Comparison of ENCODE assay signal across 21 cellular contexts in the genomic region with DNA sequence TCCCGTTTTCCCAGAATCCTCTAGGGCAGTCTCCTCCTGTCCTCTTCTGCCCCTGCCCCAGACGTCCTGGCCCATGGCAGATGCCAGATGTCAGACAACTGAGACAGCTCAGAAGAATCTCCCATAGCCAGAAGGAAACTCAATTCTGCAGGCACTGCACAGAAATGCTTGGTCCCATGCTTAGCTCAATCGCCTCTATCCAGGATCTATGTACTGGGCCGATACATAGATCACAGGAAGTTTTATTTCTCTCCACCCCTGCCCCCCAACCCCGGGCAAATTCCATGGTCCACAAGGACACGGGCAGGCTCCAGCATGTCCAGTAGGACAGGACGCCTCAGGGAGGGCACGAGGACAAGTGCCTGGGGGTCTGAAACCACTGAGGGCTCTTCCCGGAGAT. TPM values are rescaled to one million over a fixed set of nuclear protein-coding genes. Genes with fewer than 3 reads are reported as not detected.
A peak's percentile ranks its signal among the peaks of the same experiment; 100 is the strongest.
DNase-seq lines count a peak whose midpoint lies in the region; ATAC-seq and TF ChIP-seq lines count a peak whose summit lies in the region.
"Had no signal": no experiment of that assay in that cellular context is flagged by ENCODE, and none has a peak within 500 bp of the region (broad histone marks: within the 10 kb centered on the region; RNA-seq: fewer than 3 reads in every experiment).

No MANE protein-coding gene starts in this region.

- H3K9ac ChIP-seq in BLaER1 treated with 17β-estradiol and CSF1 and Interleukin-3, amounts not matched to agents 10 nM and 100 nM = peak overlapping the region in 6 of 11 experiments; percentile 16 to 45 (median 28); a peak in 5 of 22 replicates
- H3K9ac ChIP-seq in NT2/D1 (ENCODE audit: insufficient read length, low read depth) = peak overlapping the region; percentile 1
- no peak overlapping the region for H3K9ac ChIP-seq in endodermal cell (ENCODE audit: extremely low read depth, low read length, poor library complexity, severe bottlenecking)
- no peak overlapping the region for H3K9ac ChIP-seq in mesendoderm (ENCODE audit: low read length)

- no peak overlapping the region for H3K4ac ChIP-seq in mesendoderm (ENCODE audit: low read depth, low read length)

- DNase-seq in NT2/D1 (ENCODE audit: low read depth, low spot score) (no peak), endodermal cell (no peak), neural crest cell (ENCODE audit: low read depth, low spot score) (no peak), mesendoderm (no peak)
- DNase-seq in activated effector memory CD4-positive, alpha-beta T cell treated with anti-CD3 and anti-CD28 coated beads, Interleukin-2, amount 50 U/mL, for 16 hours = no peak
- DNase-seq: activated effector memory CD4-positive, alpha-beta T cell treated with Interleukin-2 at 50 U/mL for 16 hours; adrenal gland; caudate nucleus; DND-41; effector CD4-positive, alpha-beta T cell; NCI-H1694 treated with DMSO at 0.1 percent for 48 hours; NCI-H345; stimulated activated CD4-positive, alpha-beta T cell treated with anti-CD3 and anti-CD28 coated beads, Interleukin-1b, Interleukin-23, amount 100 ng/mL, for 48 hours; stimulated activated naive CD8-positive, alpha-beta T cell treated with anti-CD3 and anti-CD28 coated beads, Interleukin-15, amount 100 ng/mL, for 72 hours; T-helper 17 cell had no signal

- H3K23ac ChIP-seq in mesendoderm (ENCODE audit: low read length) = no peak overlapping the region

- H3K4me3 Mint-ChIP-seq in endodermal cell = no peak overlapping the region
- peak overlapping the region; percentile 82 for H3K4me3 Mint-ChIP-seq in neural crest cell
- H3K4me3 Mint-ChIP-seq: memory B cell; stimulated activated naive CD8-positive, alpha-beta T cell treated with anti-CD3 and anti-CD28 coated beads, Interleukin-15, amount 100 ng/mL, for 72 hours; T-helper 17 cell had no signal

- ATAC-seq in GM19328 (IDR thresholded peaks at IDR 0.05; ENCODE audit: unreplicated experiment) = no peak
- ATAC-seq: activated CD4-positive, CD25-positive, alpha-beta regulatory T cell treated with anti-CD3 and anti-CD28 coated beads, Interleukin-2, amount 50 U/mL, for 24 hours; Right ventricle myocardium inferior; stimulated activated naive CD8-positive, alpha-beta T cell treated with anti-CD3 and anti-CD28 coated beads, Interleukin-15, amount 100 ng/mL, for 72 hours; T-helper 17 cell had no signal

- H2BK15ac ChIP-seq in mesendoderm (replicated peaks; ENCODE audit: low read depth) = no peak overlapping the region

- H3K18ac ChIP-seq in mesendoderm (ENCODE audit: low read length) = no peak overlapping the region

- peaks cover 31 to 76% (median 72%) of the 10 kb centered on the region in 11 experiments for H3K36me3 ChIP-seq in BLaER1 treated with 17β-estradiol and CSF1 and Interleukin-3, amounts not matched to agents 10 nM and 100 nM
- peaks cover 66% of the 10 kb centered on the region for H3K36me3 ChIP-seq in NT2/D1 (ENCODE audit: insufficient read depth, insufficient read length, low read length)
- H3K36me3 ChIP-seq in endodermal cell (ENCODE audit: control insufficient read depth, insufficient read depth, low read length) = peaks cover 22% of the 10 kb centered on the region
- no peaks in the 10 kb centered on the region for H3K36me3 ChIP-seq in mesendoderm (ENCODE audit: control insufficient read depth, insufficient read depth, low read length)

- no peak overlapping the region for H3K4me3 ChIP-seq in BLaER1 treated with 17β-estradiol and CSF1 and Interleukin-3, amounts not matched to agents 10 nM and 100 nM
- H3K4me3 ChIP-seq in NT2/D1 (ENCODE audit: insufficient read length, low read depth) = no peak overlapping the region
- no peak overlapping the region for H3K4me3 ChIP-seq in endodermal cell (ENCODE audit: low read length)
- no peak overlapping the region for H3K4me3 ChIP-seq in mesendoderm (ENCODE audit: low read length)
- H3K4me3 ChIP-seq: adrenal gland had no signal

- H4K8ac ChIP-seq in mesendoderm (ENCODE audit: low read depth, low read length) = no peak overlapping the region

- H3K36me3 Mint-ChIP-seq in endodermal cell (ENCODE audit: low read depth) (peaks cover 41% of the 10 kb centered on the region), neural crest cell (ENCODE audit: low read depth) (peaks cover 16% of the 10 kb centered on the region)

- no peak overlapping the region for H3K56ac ChIP-seq in mesendoderm (ENCODE audit: low read length)

- H3K9me3 ChIP-seq in BLaER1 treated with 17β-estradiol and CSF1 and Interleukin-3, amounts not matched to agents 10 nM and 100 nM (replicated peaks in 1 of 11) = no peaks in the 10 kb centered on the region
- no peaks in the 10 kb centered on the region for H3K9me3 ChIP-seq in NT2/D1 (ENCODE audit: insufficient read depth, low read length)
- H3K9me3 ChIP-seq in endodermal cell (ENCODE audit: control insufficient read depth, low read length) = no peaks in the 10 kb centered on the region
- H3K9me3 ChIP-seq: adrenal gland, neutrophil had no signal

- H2AK5ac ChIP-seq in mesendoderm (ENCODE audit: low read length) = no peak overlapping the region

- H3K27ac ChIP-seq in BLaER1 treated with 17β-estradiol and CSF1 and Interleukin-3, amounts not matched to agents 10 nM and 100 nM = peak overlapping the region in 4 of 11 experiments; percentile 1 to 17 (median 12); a peak in 2 of 22 replicates
- H3K27ac ChIP-seq in endodermal cell (ENCODE audit: low read depth, low read length) = peak overlapping the region; percentile 17
- H3K27ac ChIP-seq in mesendoderm (ENCODE audit: low read depth, low read length) = no peak overlapping the region
- H3K27ac ChIP-seq: adrenal gland, neutrophil had no signal

- 93 to 94% methylated on average over 9 of the region's 9 CpGs for WGBS in endodermal cell (ENCODE audit: insufficient coverage in 1 of 2, insufficient read length in 1 of 2), 2 experiments
- WGBS in mesendoderm (ENCODE audit: extremely low coverage, insufficient coverage, low lambda C conversion rate) = no CpG with 5 or more reads among the region's 9 CpGs

- peaks cover 38% of the 10 kb centered on the region for H3K79me2 ChIP-seq in mesendoderm (ENCODE audit: control insufficient read depth, insufficient read depth, low read length)

- no peaks in the 10 kb centered on the region for H3K27me3 ChIP-seq in BLaER1 treated with 17β-estradiol and CSF1 and Interleukin-3, amounts not matched to agents 10 nM and 100 nM
- no peaks in the 10 kb centered on the region for H3K27me3 ChIP-seq in NT2/D1 (ENCODE audit: insufficient read depth, insufficient read length)
- H3K27me3 ChIP-seq in endodermal cell (ENCODE audit: control insufficient read depth, insufficient read depth, low read length, poor library complexity, severe bottlenecking) = no peaks in the 10 kb centered on the region
- H3K27me3 ChIP-seq in mesendoderm (ENCODE audit: insufficient read depth, low read length, poor library complexity) = no peaks in the 10 kb centered on the region
- H3K27me3 ChIP-seq: adrenal gland, neutrophil had no signal

- no peak overlapping the region for H2BK120ac ChIP-seq in mesendoderm (ENCODE audit: low read depth, low read length)

- peaks cover 18 to 33% (median 22%) of the 10 kb centered on the region in 10 experiments for H3K4me1 ChIP-seq in BLaER1 treated with 17β-estradiol and CSF1 and Interleukin-3, amounts not matched to agents 10 nM and 100 nM
- H3K4me1 ChIP-seq in NT2/D1 (ENCODE audit: insufficient read depth, insufficient read length) (peaks cover 9% of the 10 kb centered on the region), endodermal cell (ENCODE audit: control insufficient read depth, insufficient read depth, low read length) (no peaks in the 10 kb centered on the region), mesendoderm (ENCODE audit: control insufficient read depth, low read depth, low read length) (peaks cover 5% of the 10 kb centered on the region)

- H3K27me3 Mint-ChIP-seq in endodermal cell (ENCODE audit: insufficient read depth) (no peaks in the 10 kb centered on the region), neural crest cell (ENCODE audit: low read depth) (peaks cover 5% of the 10 kb centered on the region)
- H3K27me3 Mint-ChIP-seq: memory B cell; stimulated activated naive CD8-positive, alpha-beta T cell treated with anti-CD3 and anti-CD28 coated beads, Interleukin-15, amount 100 ng/mL, for 72 hours; T-helper 17 cell had no signal

- H3K4me2 ChIP-seq in BLaER1 treated with 17β-estradiol and CSF1 and Interleukin-3, amounts not matched to agents 10 nM and 100 nM = no peak overlapping the region
- no peak overlapping the region for H3K4me2 ChIP-seq in mesendoderm (ENCODE audit: low read length)

- TF ChIP-seq CTCF in endodermal cell (conservative IDR thresholded peaks at IDR 0.05) (no peak), neural crest cell (conservative IDR thresholded peaks at IDR 0.05) (no peak)

- peaks cover 26 to 85% (median 78%) of the 10 kb centered on the region in 11 experiments; a peak in 20 of 22 replicates for H4K20me1 ChIP-seq in BLaER1 treated with 17β-estradiol and CSF1 and Interleukin-3, amounts not matched to agents 10 nM and 100 nM

- H4K5ac ChIP-seq in mesendoderm (ENCODE audit: low read length) = no peak overlapping the region

- H3K79me1 ChIP-seq in mesendoderm (ENCODE audit: low read length) = peaks cover 19% of the 10 kb centered on the region

- H3K4me1 Mint-ChIP-seq in endodermal cell (peaks cover 9% of the 10 kb centered on the region), neural crest cell (peaks cover 24% of the 10 kb centered on the region)

- H3K9me3 Mint-ChIP-seq in endodermal cell = no peaks in the 10 kb centered on the region
- no peaks in the 10 kb centered on the region for H3K9me3 Mint-ChIP-seq in neural crest cell
- H3K9me3 Mint-ChIP-seq: memory B cell; stimulated activated naive CD8-positive, alpha-beta T cell treated with anti-CD3 and anti-CD28 coated beads, Interleukin-15, amount 100 ng/mL, for 72 hours had no signal

- H2BK5ac ChIP-seq in mesendoderm (ENCODE audit: low read length) = no peak overlapping the region

- peak overlapping the region; percentile 72 for H3K27ac Mint-ChIP-seq in endodermal cell
- no peak overlapping the region for H3K27ac Mint-ChIP-seq in neural crest cell (ENCODE audit: unreplicated experiment)
- H3K27ac Mint-ChIP-seq: memory B cell, T-helper 17 cell had no signal

RNA-seq across cellular contexts. Expression of a gene that starts 4.8 kb away (rescaled TPM):
- 100 to 1,000 TPM; 108 TPM for total RNA-seq in endodermal cell
- 61.7 TPM for polyA plus RNA-seq in endodermal cell (2013, experiment 1 of 2)
- polyA plus RNA-seq in endodermal cell (2013, experiment 2 of 2) = 63.0 TPM
- total RNA-seq in neural crest cell = 157 and 168 TPM in 2 replicates
- 64.6 TPM for polyA plus RNA-seq in mesendoderm (2013, experiment 1 of 2)
- polyA plus RNA-seq in mesendoderm (2013, experiment 2 of 2) = 63.6 TPM

RNA-seq across cellular contexts. Expression of a gene that starts 17.4 kb away (rescaled TPM):
- 100 to 1,000 TPM; 171 to 195 TPM for total RNA-seq in endodermal cell
- 139 TPM for polyA plus RNA-seq in endodermal cell (2013, experiment 1 of 2)
- 137 TPM for polyA plus RNA-seq in endodermal cell (2013, experiment 2 of 2)
- 149 and 165 TPM in 2 replicates for total RNA-seq in neural crest cell
- polyA plus RNA-seq in mesendoderm (2013, experiment 1 of 2) = 102 TPM
- 103 TPM for polyA plus RNA-seq in mesendoderm (2013, experiment 2 of 2)

RNA-seq across cellular contexts. Expression of a gene that starts 19.7 kb away (rescaled TPM):
- total RNA-seq in endodermal cell (100 to 1,000 TPM in 1 of 2 donors, 10 to 100 TPM in 1; 94.1 to 103 TPM), neural crest cell (102 and 103 TPM in 2 replicates)
- polyA plus RNA-seq in endodermal cell (2013, experiment 1 of 2) = 50.7 TPM
- polyA plus RNA-seq in endodermal cell (2013, experiment 2 of 2) = 52.4 TPM
- polyA plus RNA-seq in mesendoderm (2013, experiment 1 of 2) = 42.3 TPM
- 50.4 TPM for polyA plus RNA-seq in mesendoderm (2013, experiment 2 of 2)

Comparison
In these comparisons a context has a peak if more than half of its experiments do, and no peak if none do; other contexts are left out.
1. H3K9ac ChIP-seq: peak in BLaER1 treated with 17β-estradiol and CSF1 and Interleukin-3, amounts not matched to agents 10 nM and 100 nM (6 of 11) and NT2/D1 (single experiment); none in endodermal cell (single experiment) and mesendoderm (single experiment).